8 cellular contexts compared by ENCODE assay signal in the genomic region with DNA sequence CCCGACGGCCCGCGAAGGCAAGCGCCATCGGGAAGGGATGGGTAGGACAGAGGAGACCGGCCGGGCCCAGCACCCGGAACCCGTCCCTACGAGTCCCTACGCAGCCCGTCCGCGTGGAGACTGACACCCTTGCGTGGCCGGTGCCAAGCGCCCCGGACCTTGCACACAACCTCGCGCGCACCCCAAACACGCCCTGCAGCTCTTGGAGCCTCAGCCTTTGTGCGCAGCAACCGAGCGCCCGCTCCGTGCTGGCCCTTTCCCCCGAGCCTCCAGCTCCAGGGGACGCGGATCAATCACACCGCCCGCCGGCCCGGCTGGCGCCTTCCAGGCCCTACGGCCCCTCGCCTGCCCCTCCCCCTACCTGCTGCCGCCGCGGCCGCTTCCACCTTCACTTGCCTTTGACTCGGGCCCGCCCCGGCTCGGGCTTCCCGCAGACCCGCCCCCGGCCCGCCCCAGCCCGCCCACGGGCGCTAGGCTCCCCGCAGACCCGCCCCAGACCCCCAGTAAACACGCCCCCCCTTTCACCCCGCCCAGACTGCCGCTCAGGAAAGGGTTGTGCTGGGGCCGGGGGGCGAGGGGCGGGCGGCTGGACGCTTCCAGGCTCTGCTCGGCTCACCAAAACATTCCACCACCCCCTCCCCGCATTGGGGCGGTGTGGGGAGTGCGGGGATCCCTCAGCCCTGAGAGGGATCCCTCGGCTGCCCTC. TPM values are rescaled to one million over a fixed set of nuclear protein-coding genes. Genes with fewer than 3 reads are reported as not detected.
DNase-seq lines count a peak whose midpoint lies in the region; ATAC-seq and TF ChIP-seq lines count a peak whose summit lies in the region.

A gene (minus strand): TSS at position 394 of the 706 bp plus-strand sequence. CDS start 1,746 bp downstream, outside the sequence.

- no peak within 1 kb of the TSS for H2AFZ ChIP-seq in H9 (ENCODE audit: low read length)

- H3K56ac ChIP-seq in H9 (ENCODE audit: insufficient read length, low read depth, low read length): no peak within 1 kb of the TSS

- DNase-seq in AG08396 (ENCODE audit: low spot score) (peak; percentile 49), H9 (peak; percentile 88), RPMI8226 (peak; percentile 50), globus pallidus (ENCODE audit: low spot score) (peak; percentile 88), omental fat pad (ENCODE audit: low spot score) (no peak)
- DNase-seq in activated naive CD4-positive, alpha-beta T cell (lab: John Stamatoyannopoulos, UW): peak; percentile 11 to 82 (median 40)

- no peaks in the 10 kb centered on the region for H3K79me2 ChIP-seq in H9 (ENCODE audit: insufficient read depth, low read length)

- H3K23me2 ChIP-seq in H9 (ENCODE audit: insufficient read length, low read depth, low read length, poor library complexity, severe bottlenecking): peaks cover 12% of the 10 kb centered on the region

- no peak within 1 kb of the TSS for H4K91ac ChIP-seq in H9 (ENCODE audit: insufficient read length, low read depth, low read length)

- H3K23ac ChIP-seq in H9 (ENCODE audit: insufficient read length, low read depth, low read length): no peak within 1 kb of the TSS

- no peak within 1 kb of the TSS for H2BK15ac ChIP-seq in H9 (ENCODE audit: low read depth, low read length)

- no peak within 1 kb of the TSS for H2BK20ac ChIP-seq in H9 (ENCODE audit: low read depth, low read length, poor library complexity, severe bottlenecking)

- no peak within 1 kb of the TSS for H2BK120ac ChIP-seq in H9 (ENCODE audit: low read depth, low read length, poor library complexity, severe bottlenecking)

- no peak within 1 kb of the TSS for H3K4ac ChIP-seq in H9 (ENCODE audit: low read depth, low read length)

- peak within 1 kb of the TSS; percentile 81 to 96 for H3K4me3 Mint-ChIP-seq in H9

- peak within 1 kb of the TSS; percentile 62 for H3K9ac ChIP-seq in H9 (ENCODE audit: extremely low read depth, insufficient read length, low read length)

- H3K27ac Mint-ChIP-seq in H9: peak within 1 kb of the TSS; percentile 89 to 98 (median 97); a peak in 6 of 7 replicates

- H2AK5ac ChIP-seq in H9 (ENCODE audit: insufficient read length, low read length): no peak within 1 kb of the TSS

- ATAC-seq in omental fat pad (ENCODE audit: low FRiP score): peak; percentile 76
- ATAC-seq in GM21737 (IDR thresholded peaks at IDR 0.05; ENCODE audit: unreplicated experiment): no peak

- no peaks in the 10 kb centered on the region for H4K20me1 ChIP-seq in H9 (ENCODE audit: control insufficient read depth, insufficient read depth, insufficient read length)

- peak within 1 kb of the TSS; percentile 68 for H3K18ac ChIP-seq in H9 (ENCODE audit: insufficient read length, low read depth, low read length)

- no peak within 1 kb of the TSS for H4K8ac ChIP-seq in H9 (replicated peaks; ENCODE audit: insufficient read length, low read depth, low read length)

- WGBS in H9 (ENCODE audit: extremely low coverage, insufficient read length, low lambda C conversion rate): no CpG with 5 or more reads among the region's 68 CpGs

- H3K9me3 ChIP-seq in H9 (ENCODE audit: control insufficient read depth, low read depth, low read length): no peaks in the 10 kb centered on the region

- H4K5ac ChIP-seq in H9 (ENCODE audit: insufficient read length, low read depth, low read length): no peak within 1 kb of the TSS

- peak within 1 kb of the TSS; percentile 76 for H3K4me2 ChIP-seq in H9 (ENCODE audit: insufficient read depth, insufficient read length, low read length)

- H3K79me1 ChIP-seq in H9 (ENCODE audit: insufficient read depth, low read depth, low read length, poor library complexity, severe bottlenecking): no peaks in the 10 kb centered on the region

- peaks cover 35 to 41% of the 10 kb centered on the region in 2 experiments for H3K4me1 Mint-ChIP-seq in H9

- no peaks in the 10 kb centered on the region for H3K9me3 Mint-ChIP-seq in H9

- H3K36me3 Mint-ChIP-seq in H9 (ENCODE audit: insufficient read depth in 1 of 3, low read depth in 3 of 3): peaks cover 6 to 15% (median 6%) of the 10 kb centered on the region in 3 experiments; a peak in 3 of 7 replicates

- no peak within 1 kb of the TSS for H2BK12ac ChIP-seq in H9 (ENCODE audit: insufficient read length, low read depth, low read length)

- peaks cover 8% of the 10 kb centered on the region; the same call in 1 of the 2 replicates for H3K27me3 ChIP-seq in H9 (ENCODE audit: insufficient read depth, low read length)

- H3K14ac ChIP-seq in H9 (ENCODE audit: insufficient read depth, low read length): peak within 1 kb of the TSS; percentile 90

- no peak within 1 kb of the TSS for H3T11ph ChIP-seq in H9 (ENCODE audit: low read length)

- TF ChIP-seq CTCF in H9 (conservative IDR thresholded peaks at IDR 0.05) (no peak), omental fat pad (IDR thresholded peaks at IDR 0.05) (no peak), subcutaneous adipose tissue (IDR thresholded peaks at IDR 0.05; ENCODE audit: low read depth) (no peak)

- peaks cover 4% of the 10 kb centered on the region; the same call in 1 of the 2 replicates for H3K4me1 ChIP-seq in H9 (ENCODE audit: insufficient read depth, low read length)

- H3K27ac ChIP-seq in H9 (ENCODE audit: insufficient read length, low read depth, low read length): no peak within 1 kb of the TSS

- peaks cover 56% of the 10 kb centered on the region for H3K27me3 Mint-ChIP-seq in H9 (ENCODE audit: low read depth)

- no peak within 1 kb of the TSS for H2BK5ac ChIP-seq in H9 (ENCODE audit: insufficient read length, low read length)

RNA-seq across cellular contexts. Expression of the gene that starts here (rescaled TPM):
- total RNA-seq in H9 (2021) (18.1 and 20.6 TPM in 2 replicates), omental fat pad (100 to 1,000 TPM; 169 to 444 (median 218) TPM), subcutaneous adipose tissue (100 to 1,000 TPM; 125 to 293 (median 215) TPM)
